9 cellular contexts compared by ENCODE assay signal in genomic region chr1:155186266-155186954, GRCh38. TPM values are rescaled to one million over a fixed set of nuclear protein-coding genes. Genes with fewer than 3 reads are reported as not detected.
DNase-seq lines count a peak whose midpoint lies in the region; ATAC-seq lines count a peak whose summit lies in the region.
"Had no signal": no experiment of that assay in that cellular context is flagged by ENCODE, and none has a peak within 500 bp of the region (broad histone marks: within the 10 kb centered on the region; RNA-seq: fewer than 3 reads in every experiment).

No MANE protein-coding gene starts in this region.

- peaks cover 0 to 6% (median 0%) of the 10 kb centered on the region in 11 experiments; a peak in 2 of 22 replicates for H4K20me1 ChIP-seq in BLaER1 treated with 17β-estradiol and CSF1 and Interleukin-3, amounts not matched to agents 10 nM and 100 nM

- peak overlapping the region; percentile 77 to 97 (median 90) for H3K4me2 ChIP-seq in BLaER1 treated with 17β-estradiol and CSF1 and Interleukin-3, amounts not matched to agents 10 nM and 100 nM

- H3K27me3 ChIP-seq in BLaER1 treated with 17β-estradiol and CSF1 and Interleukin-3, amounts not matched to agents 10 nM and 100 nM = no peaks in the 10 kb centered on the region
- H3K27me3 ChIP-seq: tibial nerve had no signal

- ATAC-seq in left colon (peak; percentile 60), HG02938 (IDR thresholded peaks at IDR 0.05; ENCODE audit: unreplicated experiment) (no peak), GM21528 (IDR thresholded peaks at IDR 0.05; ENCODE audit: low FRiP score, unreplicated experiment) (no peak)

- no peaks in the 10 kb centered on the region for H3K9me3 ChIP-seq in BLaER1 treated with 17β-estradiol and CSF1 and Interleukin-3, amounts not matched to agents 10 nM and 100 nM (replicated peaks in 1 of 11)
- H3K9me3 ChIP-seq: tibial nerve had no signal

- H3K36me3 ChIP-seq in BLaER1 treated with 17β-estradiol and CSF1 and Interleukin-3, amounts not matched to agents 10 nM and 100 nM = peaks cover 6 to 26% (median 17%) of the 10 kb centered on the region in 11 experiments; a peak in 19 of 22 replicates
- H3K36me3 ChIP-seq: tibial nerve had no signal

- H3K9ac ChIP-seq in BLaER1 treated with 17β-estradiol and CSF1 and Interleukin-3, amounts not matched to agents 10 nM and 100 nM = peak overlapping the region in 10 of 11 experiments; percentile 65 to 79 (median 74); a peak in 15 of 22 replicates

- DNase-seq in NCI-H2029 (lab: John Stamatoyannopoulos, UW) (peak; percentile 54), left colon (peak in 1 of 2 donors; percentile 29), NCI-H345 (lab: John Stamatoyannopoulos, UW) (no peak)
- DNase-seq: CD4-positive, alpha-beta T cell; naive B cell had no signal

- no peak overlapping the region for H3K4me3 ChIP-seq in BLaER1 treated with 17β-estradiol and CSF1 and Interleukin-3, amounts not matched to agents 10 nM and 100 nM
- H3K4me3 ChIP-seq: tibial nerve had no signal

- intact Hi-C loops in left colon (cut with DNase I, micrococcal nuclease) = no loop called here

- H3K27ac ChIP-seq in BLaER1 treated with 17β-estradiol and CSF1 and Interleukin-3, amounts not matched to agents 10 nM and 100 nM = peak overlapping the region in 10 of 11 experiments; percentile 69 to 88 (median 82); a peak in 18 of 22 replicates

- H3K4me1 ChIP-seq in BLaER1 treated with 17β-estradiol and CSF1 and Interleukin-3, amounts not matched to agents 10 nM and 100 nM = peaks cover 40 to 64% (median 56%) of the 10 kb centered on the region in 10 experiments

RNA-seq across cellular contexts. Expression of gene TRIM46, which starts 12.8 kb away (rescaled TPM):
- under 1 TPM; 0.28 to 0.52 TPM for total RNA-seq in left colon

RNA-seq across cellular contexts. Expression of gene KRTCAP2, which starts 13.3 kb away (rescaled TPM):
- 100 to 1,000 TPM; 143 to 164 TPM for total RNA-seq in left colon

RNA-seq across cellular contexts. Expression of gene THBS3, which starts 21.3 kb away (rescaled TPM):
- 10 to 100 TPM; 20.0 to 20.9 TPM for total RNA-seq in left colon

RNA-seq across cellular contexts. Expression of gene MTX1, which starts 22.1 kb away (rescaled TPM):
- total RNA-seq in left colon = 10 to 100 TPM; 36.3 to 46.4 TPM

RNA-seq across cellular contexts. Expression of gene DPM3, which starts 46.1 kb away (rescaled TPM):
- 100 to 1,000 TPM in 1 of 2 donors, 10 to 100 TPM in 1; 93.9 to 131 TPM for total RNA-seq in left colon
